Comparison of ENCODE assay signal across 24 cellular contexts in the genomic region with DNA sequence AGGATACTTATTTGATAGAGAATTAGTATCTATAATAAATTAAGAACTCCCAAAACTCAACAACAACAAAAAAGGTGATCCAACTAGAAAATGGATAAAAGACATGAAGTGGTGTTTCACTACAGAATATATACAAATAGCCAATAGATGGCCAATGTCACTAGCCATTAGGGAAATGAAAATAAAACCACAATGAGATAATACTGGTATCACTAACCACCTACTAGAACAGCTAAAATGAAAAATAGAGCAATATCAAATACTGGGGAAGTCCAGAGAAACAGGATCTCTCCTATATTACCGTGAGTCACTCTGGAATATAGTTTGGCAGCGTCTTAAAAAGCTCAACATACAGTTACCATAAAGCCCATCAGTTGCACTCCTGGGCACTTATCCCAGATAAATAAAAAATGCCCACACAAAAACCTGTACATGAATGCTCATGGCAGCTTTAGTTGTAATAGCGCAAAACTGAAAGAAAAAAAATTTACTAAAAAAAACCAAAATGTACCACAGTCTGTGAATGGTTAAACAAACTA.
DNase-seq lines count a peak whose midpoint lies in the region; ATAC-seq, FAIRE-seq and TF ChIP-seq lines count a peak whose summit lies in the region.
"Had no signal": no experiment of that assay in that cellular context is flagged by ENCODE, and none has a peak within 500 bp of the region (broad histone marks: within the 10 kb centered on the region; RNA-seq: fewer than 3 reads in every experiment).

No MANE protein-coding gene starts in this region.

- no peaks in the 10 kb centered on the region for H3K4me1 ChIP-seq in PC-3 (ENCODE audit: insufficient read depth, low read length)
- H3K4me1 ChIP-seq: Peyer's patch had no signal

- no peak overlapping the region for H3K4me3 Mint-ChIP-seq in type B pancreatic cell
- H3K4me3 Mint-ChIP-seq: CD4-positive, alpha-beta T cell had no signal

- FAIRE-seq in GM12891 (lab: Jason Lieb, UNC): no peak
- FAIRE-seq: A204.1, D721Med, G401.6, GM19239 had no signal

- intact Hi-C loops in PC-3 (cut with micrococcal nuclease): no loop called here

- H3K9me3 Mint-ChIP-seq in type B pancreatic cell: no peaks in the 10 kb centered on the region
- H3K9me3 Mint-ChIP-seq: CD4-positive, alpha-beta T cell had no signal

- H3K27me3 Mint-ChIP-seq in type B pancreatic cell: no peaks in the 10 kb centered on the region

- DNase-seq in PC-3: peak; percentile 68
- DNase-seq in epithelial cell of esophagus (ENCODE audit: low read depth): peak; percentile 20
- DNase-seq in skeletal muscle cell (ENCODE audit: low read depth): peak; percentile 25
- DNase-seq in GM12891 (ENCODE audit: insufficient read length, low spot score): no peak
- no peak for DNase-seq in middle frontal gyrus (ENCODE audit: extremely low spot score, low spot score)
- no peak for DNase-seq in type B pancreatic cell (ENCODE audit: extremely low spot score, unreplicated experiment)
- DNase-seq: AML-193; CD4-positive, alpha-beta T cell; DMS53; Kasumi-1; NCI-H1048; NCI-H1417; NCI-H1694; NCI-H2029 treated with DMSO at 0.1 percent for 48 hours; NCI-H526 treated with DMSO at 0.1 percent for 48 hours; Peyer's patch; SHP77 treated with DMSO at 0.1 percent for 48 hours had no signal

- TF ChIP-seq CTCF in PC-3 (conservative IDR thresholded peaks at IDR 0.05; ENCODE audit: low read depth, low read length): no peak
- TF ChIP-seq CTCF in epithelial cell of esophagus (IDR thresholded peaks at IDR 0.05; ENCODE audit: insufficient read depth, low read depth, low read length, missing control alignments): no peak
- TF ChIP-seq CTCF in type B pancreatic cell (conservative IDR thresholded peaks at IDR 0.05): no peak

- H3K79me2 ChIP-seq in PC-3 (ENCODE audit: low read length): no peaks in the 10 kb centered on the region

- H3K36me3 Mint-ChIP-seq in type B pancreatic cell: peaks cover 10% of the 10 kb centered on the region

- no peaks in the 10 kb centered on the region for H3K9me2 ChIP-seq in PC-3 (replicated peaks; ENCODE audit: low read length)

- peaks cover 25% of the 10 kb centered on the region; the same call in 1 of the 2 replicates for H3K27me3 ChIP-seq in PC-3 (ENCODE audit: low read length)
- H3K27me3 ChIP-seq: BLaER1 treated with 17β-estradiol and CSF1 and Interleukin-3, amounts not matched to agents 10 nM and 100 nM; Peyer's patch had no signal

- ATAC-seq in GM18511 (IDR thresholded peaks at IDR 0.05; ENCODE audit: unreplicated experiment) (peak; percentile 53), PC-3 (peak; percentile 78)
- ATAC-seq: HCT116 had no signal

- no peaks in the 10 kb centered on the region for H3K36me3 ChIP-seq in PC-3 (ENCODE audit: low read depth, low read length)
- H3K36me3 ChIP-seq: BLaER1 treated with 17β-estradiol and CSF1 and Interleukin-3, amounts not matched to agents 10 nM and 100 nM; Peyer's patch had no signal

- no peak overlapping the region for H3K4me3 ChIP-seq in PC-3 (ENCODE audit: low read length)
- no peak overlapping the region for H3K4me3 ChIP-seq in epithelial cell of esophagus (ENCODE audit: low read length)
- no peak overlapping the region for H3K4me3 ChIP-seq in skeletal muscle cell (ENCODE audit: low read depth, low read length)
- H3K4me3 ChIP-seq: BLaER1 treated with 17β-estradiol and CSF1 and Interleukin-3, amounts not matched to agents 10 nM and 100 nM; Peyer's patch had no signal

- CTCF ChIA-PET in PC-3 (lab: Charles Lee): no interaction called here

- H3K27ac ChIP-seq in PC-3 (ENCODE audit: low read length): no peak overlapping the region
- H3K27ac ChIP-seq: Peyer's patch had no signal

- no peaks in the 10 kb centered on the region for H3F3A ChIP-seq in PC-3 (ENCODE audit: low read length, unreplicated experiment)

- no peak for TF ChIP-seq POLR2A in GM12891 (IDR thresholded peaks at IDR 0.05; ENCODE audit: low read depth, low read length)

- H3K4me1 Mint-ChIP-seq in type B pancreatic cell (ENCODE audit: unreplicated experiment): no peaks in the 10 kb centered on the region

- H3K9ac ChIP-seq in PC-3 (ENCODE audit: low read length): no peak overlapping the region
- H3K9ac ChIP-seq: BLaER1 treated with 17β-estradiol and CSF1 and Interleukin-3, amounts not matched to agents 10 nM and 100 nM had no signal

- no peaks in the 10 kb centered on the region for H3K9me3 ChIP-seq in PC-3 (ENCODE audit: low read length)
- H3K9me3 ChIP-seq: Peyer's patch had no signal

- H3K4me2 ChIP-seq in PC-3 (ENCODE audit: low read length): no peak overlapping the region

- H2AFZ ChIP-seq in PC-3 (ENCODE audit: low read length): no peak overlapping the region

- H4K20me1 ChIP-seq in PC-3 (ENCODE audit: low read length): no peaks in the 10 kb centered on the region
- H4K20me1 ChIP-seq: BLaER1 treated with 17β-estradiol and CSF1 and Interleukin-3, amounts not matched to agents 10 nM and 100 nM had no signal

- no TSS peak for BruUV-seq in PC-3 (replicated peaks; lab: Mats Ljungman, UMichigan)

- H3K27ac Mint-ChIP-seq in type B pancreatic cell: no peak overlapping the region
- H3K27ac Mint-ChIP-seq: CD4-positive, alpha-beta T cell had no signal

- POLR2A ChIA-PET in PC-3 (lab: Charles Lee; ENCODE audit: unreplicated experiment): no interaction called here

TF ChIP-seq in GM12891, 5 proteins besides CTCF, POLR2A, EP300 and RAD21:
- TF ChIP-seq PAX5 (IDR thresholded peaks at IDR 0.05; ENCODE audit: insufficient read depth, low read length, severe bottlenecking) (no peak), POLR2AphosphoS5 (IDR thresholded peaks at IDR 0.05; ENCODE audit: low read depth, low read length) (no peak), TAF1 (IDR thresholded peaks at IDR 0.05; ENCODE audit: low read depth, low read length) (no peak), POU2F2 (IDR thresholded peaks at IDR 0.05; ENCODE audit: low read depth, low read length) (no peak), SPI1 (IDR thresholded peaks at IDR 0.05; ENCODE audit: low read depth, low read length) (no peak)

Comparison
In these comparisons a context has a peak if more than half of its experiments do, and no peak if none do; other contexts are left out.
1. DNase-seq: peak in PC-3 (single experiment), epithelial cell of esophagus (single experiment) and skeletal muscle cell (single experiment); none in GM12891 (single experiment), middle frontal gyrus (single experiment) and type B pancreatic cell (single experiment).